Comparison of ENCODE assay signal across 10 cellular contexts in the genomic region with DNA sequence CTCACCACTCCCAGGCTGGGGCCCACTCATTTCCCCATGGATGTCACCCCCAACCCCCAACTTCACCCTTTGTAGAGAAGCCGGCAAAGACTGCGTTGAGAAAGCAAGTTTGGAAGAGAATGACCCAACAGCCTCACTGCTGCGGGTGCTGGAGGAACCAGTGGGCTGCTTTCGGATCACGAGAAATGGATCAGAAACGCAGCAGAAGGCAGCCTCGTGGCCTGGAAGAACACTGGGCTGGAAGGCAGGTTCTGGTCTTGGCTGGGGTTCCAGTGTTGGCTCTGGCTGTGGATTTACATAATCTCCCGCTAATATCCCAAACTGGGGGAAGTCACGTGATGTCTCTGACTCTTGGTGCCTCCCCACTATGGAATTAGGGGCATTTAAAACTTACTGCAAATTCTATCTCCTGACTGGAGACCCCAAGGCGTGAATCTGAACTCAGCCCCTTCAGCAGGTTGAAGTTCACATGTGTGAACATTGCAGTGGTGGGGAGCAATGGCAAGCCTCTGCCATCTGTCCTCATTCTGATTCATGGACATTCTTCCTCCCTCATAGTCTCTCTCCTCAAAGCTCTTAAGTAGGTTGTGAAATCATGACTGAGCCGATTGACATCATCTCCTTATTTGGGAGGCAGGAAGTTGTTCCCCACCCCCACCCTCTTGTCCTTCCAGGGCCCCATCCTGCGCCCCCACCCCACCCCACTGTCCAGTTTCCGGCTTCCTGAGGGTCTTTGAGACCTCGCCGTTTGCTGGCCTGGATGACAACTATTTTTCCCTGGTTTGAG. TPM values are rescaled to one million over a fixed set of nuclear protein-coding genes. Genes with fewer than 3 reads are reported as not detected.
A peak's percentile ranks its signal among the peaks of the same experiment; 100 is the strongest.
DNase-seq lines count a peak whose midpoint lies in the region; ATAC-seq and TF ChIP-seq lines count a peak whose summit lies in the region.
"Had no signal": no experiment of that assay in that cellular context is flagged by ENCODE, and none has a peak within 500 bp of the region (broad histone marks: within the 10 kb centered on the region; RNA-seq: fewer than 3 reads in every experiment).

No MANE protein-coding gene starts in this region.

- H3K27me3 ChIP-seq in GM23248 (replicated peaks; ENCODE audit: insufficient read depth) (0 out of 2 replicates have a peak, but pooled peaks cover 3% of the 10 kb centered on the region), ascending aorta (no peaks in the 10 kb centered on the region), sigmoid colon (peaks cover 0 to 8% (median 0%) of the 10 kb centered on the region in 3 donors)

- H3K27ac Mint-ChIP-seq in natural killer cell, result no peak overlapping the region

- H3K27ac ChIP-seq in GM23248 (peak overlapping the region; percentile 36), ascending aorta (peak overlapping the region; percentile 13 to 53), sigmoid colon (peak overlapping the region; percentile 35 to 73 (median 42))

- H3K9me3 ChIP-seq in GM23248 (ENCODE audit: low read depth) (no peaks in the 10 kb centered on the region), ascending aorta (no peaks in the 10 kb centered on the region), sigmoid colon (no peaks in the 10 kb centered on the region)

- no peaks in the 10 kb centered on the region for H3K36me3 Mint-ChIP-seq in natural killer cell

- WGBS in GM23248 (ENCODE audit: low coverage in 1 of 2, low lambda C conversion rate in 2 of 2, missing lambda C conversion rate in 2 of 2), 2 experiments, result 23 to 26% methylated on average over 15 of the region's 15 CpGs
- WGBS in sigmoid colon, 2 donors, result 68 to 76% methylated on average over 15 of the region's 15 CpGs

- no peak for TF ChIP-seq EP300 in sigmoid colon (IDR thresholded peaks at IDR 0.05)

- no peak overlapping the region; the same call in 1 of the 2 replicates for H3K4me3 ChIP-seq in GM23248
- H3K4me3 ChIP-seq in ascending aorta, result no peak overlapping the region
- H3K4me3 ChIP-seq in sigmoid colon, result no peak overlapping the region

- H3K4me3 Mint-ChIP-seq in natural killer cell, result no peak overlapping the region

- H3K36me3 ChIP-seq in GM23248 (ENCODE audit: low read depth) (no peaks in the 10 kb centered on the region), ascending aorta (no peaks in the 10 kb centered on the region), sigmoid colon (no peaks in the 10 kb centered on the region)

- H3K9me2 ChIP-seq in GM23248 (ENCODE audit: insufficient read depth), result no peaks in the 10 kb centered on the region

- DNase-seq in GM23248 (peak; percentile 94), ascending aorta (ENCODE audit: low spot score in 2 of 2) (no peak), left cardiac atrium (peak; percentile 65), sigmoid colon (peak; percentile 89), natural killer cell (no peak)
- DNase-seq: activated gamma-delta T cell treated with Interleukin-2 at 50 U/mL for 16 hours, DMS 273 treated with DMSO at 0.1 percent for 48 hours had no signal

- H3K9me3 Mint-ChIP-seq in natural killer cell, result no peaks in the 10 kb centered on the region

- TF ChIP-seq CTCF in ascending aorta (IDR thresholded peaks at IDR 0.05) (no peak), sigmoid colon (IDR thresholded peaks at IDR 0.05) (no peak), natural killer cell (IDR thresholded peaks at IDR 0.05) (no peak)

- TF ChIP-seq POLR2A in sigmoid colon (IDR thresholded peaks at IDR 0.05), result no peak

- intact Hi-C loops in ascending aorta (cut with DNase I), result no loop called here
- intact Hi-C loops in left cardiac atrium (cut with DNase I), result no loop called here
- intact Hi-C loops in sigmoid colon (cut with DNase I), result no loop called here
- intact Hi-C loops in natural killer cell (cut with micrococcal nuclease), result no loop called here

- H3F3A ChIP-seq in GM23248 (ENCODE audit: insufficient read depth), result peaks cover 4% of the 10 kb centered on the region; the same call in 1 of the 2 replicates

- H4K20me1 ChIP-seq in GM23248 (ENCODE audit: insufficient read depth), result no peaks in the 10 kb centered on the region

- H3K79me2 ChIP-seq in GM23248 (ENCODE audit: insufficient read depth), result no peaks in the 10 kb centered on the region

- peaks cover 20% of the 10 kb centered on the region for H3K4me1 ChIP-seq in GM23248 (ENCODE audit: insufficient read depth)
- peaks cover 0 to 6% of the 10 kb centered on the region in 2 donors for H3K4me1 ChIP-seq in ascending aorta
- H3K4me1 ChIP-seq in sigmoid colon, result peaks cover 0 to 4% (median 0%) of the 10 kb centered on the region in 4 donors

- H3K27me3 Mint-ChIP-seq in natural killer cell (ENCODE audit: low read depth in 2 of 2), result peaks cover 25 to 28% of the 10 kb centered on the region in 2 donors

- ATAC-seq in left cardiac atrium, result peak; percentile 77 to 84
- ATAC-seq in natural killer cell, result no peak
- ATAC-seq in GM21528 (IDR thresholded peaks at IDR 0.05; ENCODE audit: low FRiP score, unreplicated experiment), result no peak
- no peak for ATAC-seq in GM19328 (IDR thresholded peaks at IDR 0.05; ENCODE audit: unreplicated experiment)
- ATAC-seq in activated CD4-positive, CD25-positive, alpha-beta regulatory T cell treated with anti-CD3 and anti-CD28 coated beads, Interleukin-2, amount 50 U/mL, for 24 hours, result no peak

- in situ Hi-C loops in GM23248 (cut with MboI), result no loop called here

- no peaks in the 10 kb centered on the region for H3K4me1 Mint-ChIP-seq in natural killer cell

- H2AFZ ChIP-seq in GM23248, result peak overlapping the region; percentile 49

- no peak overlapping the region for H3K9ac ChIP-seq in GM23248

- H3K4me2 ChIP-seq in GM23248 (ENCODE audit: unreplicated experiment), result peak overlapping the region; percentile 42

RNA-seq across cellular contexts. Expression of gene TIMP3, which starts 37.0 kb away (rescaled TPM):
- 1,244 and 1,254 TPM in 2 replicates for total RNA-seq in GM23248 (2014; rRNA removed; shearing (Covaris generic))
- polyA plus RNA-seq in GM23248 (2016; fragmentation: Nextera tagmentation; extraction: Ambion mirVana) (1,465 and 1,490 TPM in 2 replicates), sigmoid colon (10 to 100 TPM in 2 of 3 donors, 1 to 10 TPM in 1; 4.6 to 40.0 (median 10.2) TPM)
- total RNA-seq in ascending aorta (394 TPM), left cardiac atrium (100 to 1,000 TPM; 434 to 484 TPM), sigmoid colon (100 to 1,000 TPM; 120 to 295 (median 205) TPM), natural killer cell (under 1 TPM in 1 of 3 donors, not detected in 2; 0.12 TPM)

Comparison
In these comparisons a context has a peak if more than half of its experiments do, and no peak if none do; other contexts are left out.
1. DNase-seq: peak in GM23248 (single experiment), left cardiac atrium (single experiment) and sigmoid colon (single experiment); none in ascending aorta (0 of 2) and natural killer cell (single experiment).
2. ATAC-seq: peak in left cardiac atrium (2 of 2); none in natural killer cell (0 of 3), GM21528 (single experiment), GM19328 (single experiment) and activated CD4-positive, CD25-positive, alpha-beta regulatory T cell treated with anti-CD3 and anti-CD28 coated beads, Interleukin-2, amount 50 U/mL, for 24 hours (0 of 2).
3. RNA of gene TIMP3, which starts 37.0 kb away (total RNA-seq): 1,244 to 1,254 TPM in GM23248, 434 to 484 TPM in left cardiac atrium, 394 TPM in ascending aorta (single experiment) and 120 to 295 TPM in sigmoid colon; 0.12 TPM in natural killer cell; every median in the first group is over 100 times any median in the second.
4. Peak in every context shown above with its lines, with median percentiles within 50 percentile points of each other: H3K27ac ChIP-seq.